In the genomic region with DNA sequence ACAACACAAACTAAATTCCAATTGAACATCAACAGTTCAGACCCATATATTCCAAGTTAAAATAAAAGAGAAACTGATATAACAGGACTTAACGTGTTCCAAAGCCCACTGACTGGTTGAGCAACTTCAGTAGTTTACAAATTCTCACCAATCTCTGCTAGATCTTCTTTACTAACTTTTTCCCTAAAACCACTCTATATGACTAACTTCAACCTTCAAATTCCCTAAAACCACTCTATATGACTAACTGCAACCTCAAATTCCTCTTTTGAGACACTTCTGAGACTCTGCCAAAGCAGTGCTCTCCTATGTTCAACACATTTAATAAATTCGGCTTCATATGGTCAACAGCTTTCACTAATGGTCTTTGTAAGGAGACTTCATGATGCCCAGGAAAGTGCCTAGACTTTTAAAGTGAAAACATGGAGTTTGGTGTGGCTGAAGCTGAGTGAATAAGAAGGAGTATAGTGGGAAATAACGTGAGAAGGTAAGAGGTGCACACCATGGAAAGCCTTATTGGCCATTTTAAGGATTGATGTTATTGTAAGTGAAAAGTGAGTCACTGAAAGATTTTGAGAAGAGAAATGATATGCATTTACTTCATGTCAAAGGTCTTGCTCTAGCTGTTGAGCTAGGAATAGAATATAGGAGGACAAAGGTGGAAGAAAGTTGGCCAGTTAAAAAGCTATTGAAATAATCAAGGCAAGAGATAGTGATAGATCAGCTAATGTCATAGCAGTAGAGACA, we compare ENCODE assay signal across 1 cellular context.
TF ChIP-seq lines count a peak whose summit lies in the region.

No MANE protein-coding gene starts in this region.

TF ChIP-seq in IMR-90, 13 proteins besides CTCF, POLR2A, EP300 and RAD21:
- TF ChIP-seq ELK1 (IDR thresholded peaks at IDR 0.05; ENCODE audit: borderline replicate concordance, low read depth, low read length): no peak
- no peak for TF ChIP-seq RCOR1 (IDR thresholded peaks at IDR 0.05; ENCODE audit: insufficient replicate concordance, low read length)
- TF ChIP-seq FOS (IDR thresholded peaks at IDR 0.05; ENCODE audit: low read depth, low read length): peak; percentile 36
- TF ChIP-seq SMC3 (IDR thresholded peaks at IDR 0.05; ENCODE audit: low read depth, low read length): no peak
- no peak for TF ChIP-seq RFX5 (IDR thresholded peaks at IDR 0.05; ENCODE audit: low read depth, low read length)
- TF ChIP-seq MAFK (IDR thresholded peaks at IDR 0.05; ENCODE audit: low read depth, low read length): no peak
- TF ChIP-seq NFE2L2 (IDR thresholded peaks at IDR 0.05; ENCODE audit: low read depth, low read length): no peak
- TF ChIP-seq CEBPB (IDR thresholded peaks at IDR 0.05; ENCODE audit: low read depth, low read length): peak; percentile 94
